In the genomic region with DNA sequence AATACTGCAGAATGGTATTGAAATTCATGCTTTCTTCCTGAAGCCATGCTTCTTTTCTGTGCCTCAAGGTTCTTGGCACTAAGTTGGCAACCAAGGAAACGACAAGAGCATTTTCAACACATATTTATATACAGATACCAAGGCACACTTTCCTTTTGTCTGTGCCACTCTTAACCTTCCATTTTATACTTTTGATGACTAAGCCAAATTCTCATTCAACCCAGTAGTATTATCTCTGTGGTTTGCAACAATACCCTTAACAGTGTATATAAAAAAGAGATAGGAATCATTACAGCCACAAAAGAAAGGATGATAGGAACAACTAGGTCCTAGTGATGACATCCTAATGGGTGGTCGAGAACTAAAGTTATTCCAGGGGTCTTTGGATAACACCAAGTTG, we compare ENCODE assay signal across 29 cellular contexts. TPM values are rescaled to one million over a fixed set of nuclear protein-coding genes. Genes with fewer than 3 reads are reported as not detected.
"Had no signal": no experiment of that assay in that cellular context is flagged by ENCODE, and none has a peak within 500 bp of the region (broad histone marks: within the 10 kb centered on the region; RNA-seq: fewer than 3 reads in every experiment).

No MANE protein-coding gene starts in this region.

- H3K27me3 ChIP-seq: neural progenitor cell, ovary, spleen, suprapubic skin, testis, transverse colon, upper lobe of right lung, uterus had no signal

- DNase-seq: natural killer cell; occipital lobe; psoas muscle; stimulated activated CD4-positive, alpha-beta T cell treated with anti-CD3 and anti-CD28 coated beads, Interleukin-12 subunit alpha, Interleukin-12 subunit beta, amount 100 ng/mL, for 4 hours; stimulated activated CD4-positive, alpha-beta T cell treated with anti-CD3 and anti-CD28 coated beads, Interleukin-1b, Interleukin-23, amount 100 ng/mL, for 48 hours; stimulated activated CD4-positive, alpha-beta T cell treated with anti-CD3 and anti-CD28 coated beads, Interleukin-4, amount 100 ng/mL, for 1 hour; stimulated activated CD4-positive, alpha-beta T cell treated with anti-CD3 and anti-CD28 coated beads, Interleukin-4, amount 100 ng/mL, for 4 hours; stimulated activated CD8-positive, alpha-beta memory T cell treated with anti-CD3 and anti-CD28 coated beads, Interleukin-4, amount 100 ng/mL, for 48 hours; stimulated activated naive CD4-positive, alpha-beta T cell; stimulated activated naive CD8-positive, alpha-beta T cell treated with anti-CD3 and anti-CD28 coated beads, Interleukin-15, amount 100 ng/mL, for 72 hours; stimulated activated naive CD8-positive, alpha-beta T cell treated with anti-CD3 and anti-CD28 coated beads, Interleukin-15, Interleukin-2, amounts not matched to agents 100 U/mL and 50 U/mL, for 24 hours; substantia nigra; testis; tibial artery; transverse colon; upper lobe of right lung; uterus had no signal

- H3K9me3 ChIP-seq: ovary, psoas muscle, suprapubic skin, testis, transverse colon, upper lobe of right lung, uterus had no signal

- ATAC-seq: natural killer cell; psoas muscle; right cardiac atrium; stimulated activated memory B cell treated with anti-CD40 and anti-IgM and Interleukin-4, amounts not matched to agents 10 μg/mL and 1 μg/mL and 100 μg/mL, for 72 hours; stimulated activated naive CD8-positive, alpha-beta T cell treated with anti-CD3 and anti-CD28 coated beads, Interleukin-15, amount 100 ng/mL, for 72 hours; stimulated activated naive CD8-positive, alpha-beta T cell treated with anti-CD3 and anti-CD28 coated beads, Interleukin-15, Interleukin-2, amounts not matched to agents 100 U/mL and 50 U/mL, for 24 hours had no signal

- H3K4me3 ChIP-seq: neural progenitor cell, ovary, psoas muscle, skin epidermis, smooth muscle cell, spleen, suprapubic skin, testis, tibial artery, transverse colon, upper lobe of right lung, uterus had no signal

- H3K4me1 ChIP-seq: neural progenitor cell, parathyroid adenoma, psoas muscle, spleen, suprapubic skin, testis, tibial artery, transverse colon, upper lobe of right lung, uterus had no signal

- H2AFZ ChIP-seq: neural progenitor cell, parathyroid adenoma had no signal

- H3K9ac ChIP-seq: neural progenitor cell, parathyroid adenoma had no signal

- H3K4me2 ChIP-seq: neural progenitor cell, smooth muscle cell had no signal

- H3K36me3 ChIP-seq: neural progenitor cell, ovary, spleen, suprapubic skin, tibial artery, transverse colon, upper lobe of right lung, uterus had no signal

- H3K27ac ChIP-seq: neural progenitor cell, ovary, parathyroid adenoma, psoas muscle, skin epidermis, spleen, suprapubic skin, testis, tibial artery, transverse colon, upper lobe of right lung, uterus had no signal

RNA-seq across cellular contexts. Expression of a gene that starts 36.0 kb away (rescaled TPM):
- total RNA-seq: natural killer cell, ovary, progenitor cell of endocrine pancreas, sciatic nerve, spleen had no signal
- polyA plus RNA-seq: neural cell, spleen had no signal
